24 cellular contexts compared by ENCODE assay signal in genomic region chr16:1486551-1487390, GRCh38. TPM values are rescaled to one million over a fixed set of nuclear protein-coding genes. Genes with fewer than 3 reads are reported as not detected.
"Had no signal": no experiment of that assay in that cellular context is flagged by ENCODE, and none has a peak within 500 bp of the region (broad histone marks: within the 10 kb centered on the region; RNA-seq: fewer than 3 reads in every experiment).

No MANE protein-coding gene starts in this region.

- H3K27me3 ChIP-seq: dorsolateral prefrontal cortex, heart left ventricle, pancreas had no signal

- DNase-seq: cerebellar nuclear complex; dorsolateral prefrontal cortex; effector CD8-positive, alpha-beta T cell; foreskin melanocyte; hippocampal formation; kidney glomerular epithelial cell; naive B cell; nucleus accumbens; stimulated activated CD4-positive, alpha-beta T cell treated with anti-CD3 and anti-CD28 coated beads, Interleukin-2, amount 100 ng/mL, for 24 hours; stimulated activated CD4-positive, alpha-beta T cell treated with anti-CD3 and anti-CD28 coated beads, Interleukin-4, amount 100 ng/mL, for 4 hours; stimulated activated naive CD4-positive, alpha-beta T cell treated with Interleukin-2 at 50 U/mL for 16 hours; trophoblast cell had no signal

- H3K27ac ChIP-seq: coronary artery, dorsolateral prefrontal cortex, heart left ventricle, pancreas had no signal

- H3K36me3 Mint-ChIP-seq: naive B cell had no signal

- H3K4me1 ChIP-seq: pancreas had no signal

- FAIRE-seq: pancreas, urothelium cell line had no signal

- H3K9me3 Mint-ChIP-seq: memory B cell, naive B cell had no signal

- H3K4me3 ChIP-seq: coronary artery, dorsolateral prefrontal cortex, heart left ventricle, pancreas had no signal

- ATAC-seq: pancreas had no signal

- H3K27me3 Mint-ChIP-seq: memory B cell, naive B cell had no signal

- H3K36me3 ChIP-seq: heart left ventricle, pancreas had no signal

- H3K4me3 Mint-ChIP-seq: memory B cell had no signal

- H3K9me3 ChIP-seq: heart left ventricle, pancreas had no signal

- H3K27ac Mint-ChIP-seq: memory B cell, progenitor cell of endocrine pancreas had no signal

RNA-seq across cellular contexts. Expression of gene PTX4, which starts 2.0 kb away (rescaled TPM):
- total RNA-seq: cardiac septum, lower leg skin, pancreas, progenitor cell of endocrine pancreas, renal cortical epithelial cell, sciatic nerve had no signal
- polyA plus RNA-seq: esophagus, neural cell, pancreas had no signal

RNA-seq across cellular contexts. Expression of gene TMEM204, which starts 46.7 kb away (rescaled TPM):
- total RNA-seq: progenitor cell of endocrine pancreas had no signal
- polyA plus RNA-seq: neural cell had no signal
